8 cellular contexts compared by ENCODE assay signal in the genomic region with DNA sequence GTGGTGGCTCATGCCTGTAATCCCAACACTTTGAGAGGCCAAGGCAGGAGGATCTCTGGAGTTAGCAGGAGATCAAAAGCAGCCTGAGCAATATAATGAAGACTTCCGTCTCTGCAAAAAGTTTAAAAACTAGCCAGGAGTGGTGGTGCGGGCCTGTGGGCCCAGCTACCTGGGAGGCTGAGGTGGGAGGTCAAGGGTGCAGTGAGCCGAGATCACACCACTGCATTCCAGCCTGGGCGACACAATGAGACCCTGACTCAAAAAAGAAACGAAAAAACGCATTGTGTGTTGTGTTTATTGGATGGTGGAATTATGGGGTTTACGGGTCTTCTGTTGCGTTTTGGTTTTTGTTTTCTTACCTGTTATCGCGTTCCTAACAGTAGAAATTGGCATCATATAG. TPM values are rescaled to one million over a fixed set of nuclear protein-coding genes. Genes with fewer than 3 reads are reported as not detected.
DNase-seq lines count a peak whose midpoint lies in the region; ATAC-seq and TF ChIP-seq lines count a peak whose summit lies in the region.

No MANE protein-coding gene starts in this region.

- peaks cover 46% of the 10 kb centered on the region for H3K36me3 Mint-ChIP-seq in activated T-cell treated with anti-CD3 and anti-CD28 coated beads, Interleukin-2, amount 50 U/mL, for 24 hours (ENCODE audit: low read depth)
- peaks cover 11% of the 10 kb centered on the region for H3K36me3 Mint-ChIP-seq in type B pancreatic cell

- H3K27ac Mint-ChIP-seq in activated T-cell treated with anti-CD3 and anti-CD28 coated beads, Interleukin-2, amount 50 U/mL, for 24 hours = peak overlapping the region; percentile 99
- H3K27ac Mint-ChIP-seq in type B pancreatic cell = peak overlapping the region; percentile 99

- peak overlapping the region; percentile 98 for H3K4me3 Mint-ChIP-seq in activated T-cell treated with anti-CD3 and anti-CD28 coated beads, Interleukin-2, amount 50 U/mL, for 24 hours
- peak overlapping the region; percentile 96 for H3K4me3 Mint-ChIP-seq in type B pancreatic cell

- intact Hi-C loops in lower lobe of right lung (cut with DNase I) = no loop called here

- no peaks in the 10 kb centered on the region for H3K27me3 ChIP-seq in lower lobe of right lung (ENCODE audit: low read depth)

- no peaks in the 10 kb centered on the region for H3K9me3 Mint-ChIP-seq in activated T-cell treated with anti-CD3 and anti-CD28 coated beads, Interleukin-2, amount 50 U/mL, for 24 hours
- H3K9me3 Mint-ChIP-seq in type B pancreatic cell = no peaks in the 10 kb centered on the region

- peaks cover 23% of the 10 kb centered on the region for H3K4me1 ChIP-seq in lower lobe of right lung

- no peak for ATAC-seq in lower lobe of right lung

- peaks cover 35% of the 10 kb centered on the region for H3K4me1 Mint-ChIP-seq in activated T-cell treated with anti-CD3 and anti-CD28 coated beads, Interleukin-2, amount 50 U/mL, for 24 hours (ENCODE audit: low read depth)
- peaks cover 11% of the 10 kb centered on the region for H3K4me1 Mint-ChIP-seq in type B pancreatic cell (ENCODE audit: unreplicated experiment)

- peak overlapping the region; percentile 98 for H3K27ac ChIP-seq in lower lobe of right lung

- no peak for DNase-seq in activated T-cell treated with anti-CD3 and anti-CD28 coated beads, Interleukin-2, amount 50 U/mL, for 24 hours
- DNase-seq in activated T-cell treated with anti-CD3 and anti-CD28 coated beads for 4 hours (no peak), astrocyte of the spinal cord (ENCODE audit: low read depth, low spot score) (no peak), lower lobe of right lung (no peak), type B pancreatic cell (ENCODE audit: extremely low spot score, unreplicated experiment) (no peak), mucosa of gallbladder (ENCODE audit: low spot score) (no peak), anterior cingulate cortex (lab: John Stamatoyannopoulos, UW) (no peak), dedifferentiated amniotic fluid mesenchymal stem cell (ENCODE audit: extremely low spot score) (no peak)

- no peaks in the 10 kb centered on the region for H3K27me3 Mint-ChIP-seq in activated T-cell treated with anti-CD3 and anti-CD28 coated beads, Interleukin-2, amount 50 U/mL, for 24 hours
- H3K27me3 Mint-ChIP-seq in type B pancreatic cell = no peaks in the 10 kb centered on the region

- H3K4me3 ChIP-seq in astrocyte of the spinal cord (ENCODE audit: low read depth, low read length) (peak overlapping the region; percentile 98), lower lobe of right lung (peak overlapping the region; percentile 90)

- no peak for TF ChIP-seq CTCF in astrocyte of the spinal cord (IDR thresholded peaks at IDR 0.05; ENCODE audit: low read depth, low read length)
- TF ChIP-seq CTCF in lower lobe of right lung (IDR thresholded peaks at IDR 0.05) = no peak
- no peak for TF ChIP-seq CTCF in type B pancreatic cell (conservative IDR thresholded peaks at IDR 0.05)

- H3K36me3 ChIP-seq in lower lobe of right lung = peaks cover 16% of the 10 kb centered on the region

- in situ Hi-C loops in astrocyte of the spinal cord (cut with HindIII; ENCODE audit: low sequenced_read_pairs) = no loop called here

- no peaks in the 10 kb centered on the region for H3K9me3 ChIP-seq in lower lobe of right lung

RNA-seq across cellular contexts. Expression of a gene that starts 0.9 kb away (rescaled TPM):
- 24.5 TPM for total RNA-seq in lower lobe of right lung
- total RNA-seq in type B pancreatic cell (ENCODE audit: low replicate concordance) = 41.4 and 52.7 TPM in 2 replicates
- 29.4 TPM for total RNA-seq in mucosa of gallbladder

RNA-seq across cellular contexts. Expression of a gene that starts 46.9 kb away (rescaled TPM):
- total RNA-seq in lower lobe of right lung (28.3 TPM), type B pancreatic cell (ENCODE audit: low replicate concordance) (27.4 and 32.2 TPM in 2 replicates), mucosa of gallbladder (23.9 TPM)

RNA-seq across cellular contexts. Expression of a gene that starts 56.5 kb away (rescaled TPM):
- total RNA-seq in lower lobe of right lung = 101 TPM
- 112 and 123 TPM in 2 replicates for total RNA-seq in type B pancreatic cell (ENCODE audit: low replicate concordance)
- 85.4 TPM for total RNA-seq in mucosa of gallbladder
